In the genomic region with DNA sequence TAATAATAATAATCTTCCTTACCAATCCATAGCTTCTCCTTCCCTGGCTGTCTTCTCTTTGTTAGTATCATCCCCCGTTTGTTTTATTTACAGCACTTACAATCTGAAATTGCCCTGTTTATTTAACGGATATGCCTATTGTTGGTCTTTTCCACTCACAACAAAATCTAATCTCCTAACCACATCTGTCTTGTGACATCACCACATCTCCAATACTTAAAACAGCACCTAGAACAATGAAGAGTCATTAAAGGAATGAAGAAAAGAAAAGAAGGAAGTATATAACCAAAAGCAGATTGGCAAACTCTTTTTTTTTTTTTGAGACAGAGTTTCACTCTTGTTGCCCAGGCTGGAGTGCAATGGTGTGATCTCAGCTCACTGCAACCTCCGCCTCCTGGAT, we compare ENCODE assay signal across 18 cellular contexts.
"Had no signal": no experiment of that assay in that cellular context is flagged by ENCODE, and none has a peak within 500 bp of the region (broad histone marks: within the 10 kb centered on the region; RNA-seq: fewer than 3 reads in every experiment).

No MANE protein-coding gene starts in this region.

- H3K4me1 ChIP-seq: colonic mucosa, pancreas, transverse colon had no signal

- H3K4me1 Mint-ChIP-seq: immature natural killer cell, naive B cell had no signal

- H3K4me3 Mint-ChIP-seq: activated CD8-positive, alpha-beta T cell treated with anti-CD3 and anti-CD28 coated beads, Interleukin-2, amount 10 ng/mL, durations not matched to agents 7 days and 5 days; immature natural killer cell; naive B cell had no signal

- DNase-seq: activated CD4-positive, alpha-beta T cell treated with anti-CD3 and anti-CD28 coated beads for 48 hours; activated CD8-positive, alpha-beta memory T cell treated with anti-CD3 and anti-CD28 coated beads, Interleukin-2, amount 50 U/mL, for 48 hours; activated CD8-positive, alpha-beta T cell treated with anti-CD3 and anti-CD28 coated beads, Interleukin-2, amount 10 ng/mL, durations not matched to agents 7 days and 5 days; colonic mucosa; effector CD8-positive, alpha-beta T cell; foreskin fibroblast; glutamatergic neuron; immature natural killer cell; left cardiac atrium; midbrain; naive B cell; pancreas; stimulated activated CD4-positive, alpha-beta T cell treated with anti-CD3 and anti-CD28 coated beads, Interleukin-12 subunit alpha, Interleukin-12 subunit beta, amount 100 ng/mL, for 4 hours; stimulated activated naive CD4-positive, alpha-beta T cell; substantia nigra; T-helper 9 cell; transverse colon had no signal

- H3K36me3 Mint-ChIP-seq: immature natural killer cell had no signal

- H3K27me3 ChIP-seq: colonic mucosa, pancreas, transverse colon had no signal

- ATAC-seq: activated CD8-positive, alpha-beta T cell treated with anti-CD3 and anti-CD28 coated beads, Interleukin-2, amount 10 ng/mL, durations not matched to agents 7 days and 5 days; left cardiac atrium; pancreas had no signal

- H3K4me3 ChIP-seq: colonic mucosa, lung, pancreas, transverse colon had no signal

- H3K27ac ChIP-seq: colonic mucosa, pancreas, transverse colon had no signal

- H3K36me3 ChIP-seq: colonic mucosa, pancreas, transverse colon had no signal

- H3K27ac Mint-ChIP-seq: activated CD8-positive, alpha-beta T cell treated with anti-CD3 and anti-CD28 coated beads, Interleukin-2, amount 10 ng/mL, durations not matched to agents 7 days and 5 days; immature natural killer cell had no signal

- H3K9me3 ChIP-seq: colonic mucosa, pancreas, transverse colon had no signal
